ENCODE assay signal across 27 cellular contexts in genomic region chr22:39805117-39805516, GRCh38.
"Had no signal": no experiment of that assay in that cellular context is flagged by ENCODE, and none has a peak within 500 bp of the region (broad histone marks: within the 10 kb centered on the region; RNA-seq: fewer than 3 reads in every experiment).

No MANE protein-coding gene starts in this region.

- DNase-seq: stimulated activated CD4-positive, alpha-beta T cell treated with anti-CD3 and anti-CD28 coated beads, Interleukin-2, amount 100 ng/mL, for 48 hours; stimulated activated CD4-positive, alpha-beta T cell treated with anti-CD3 and anti-CD28 coated beads, Interleukin-4, amount 100 ng/mL, for 1 hour; stimulated activated CD4-positive, alpha-beta T cell treated with anti-CD3 and anti-CD28 coated beads, Interleukin-4, amount 100 ng/mL, for 24 hours; stimulated activated CD4-positive, alpha-beta T cell treated with anti-CD3 and anti-CD28 coated beads, Interleukin-4, amount 100 ng/mL, for 4 hours; stimulated activated CD8-positive, alpha-beta memory T cell treated with anti-CD3 and anti-CD28 coated beads, Interleukin-4, amount 100 ng/mL, for 48 hours; stimulated activated naive B cell treated with anti-CD40 and anti-IgM and Interleukin-4, amounts not matched to agents 10 μg/mL and 1 μg/mL and 100 μg/mL, for 72 hours; stimulated activated naive CD4-positive, alpha-beta T cell; stimulated activated naive CD4-positive, alpha-beta T cell treated with Interleukin-2 at 50 U/mL for 16 hours; stimulated activated naive CD8-positive, alpha-beta T cell treated with anti-CD3 and anti-CD28 coated beads, Interleukin-15, amount 100 ng/mL, for 72 hours; stimulated activated naive CD8-positive, alpha-beta T cell treated with anti-CD3 and anti-CD28 coated beads, Interleukin-15, Interleukin-2, amounts not matched to agents 100 U/mL and 50 U/mL, for 24 hours; stomach; substantia nigra; testis; thyroid gland; tibial artery; transverse colon; upper lobe of left lung; upper lobe of right lung; uterus had no signal

- H3K4me3 ChIP-seq: stomach, suprapubic skin, testis, thoracic aorta, thyroid gland, tibial artery, tibial nerve, transverse colon, upper lobe of left lung, upper lobe of right lung, uterus, vagina had no signal

- ATAC-seq: stimulated activated effector memory CD8-positive, alpha-beta T cell treated with anti-CD3 and anti-CD28 coated beads, Interleukin-12 subunit alpha, Interleukin-12 subunit beta, amount 100 ng/mL, for 72 hours; stimulated activated memory B cell treated with anti-CD40 and anti-IgM and Interleukin-4, amounts not matched to agents 10 μg/mL and 1 μg/mL and 100 μg/mL, for 72 hours; stimulated activated naive B cell treated with anti-CD40 and anti-IgM and Interleukin-4, amounts not matched to agents 10 μg/mL and 1 μg/mL and 100 μg/mL, for 72 hours; stimulated activated naive CD8-positive, alpha-beta T cell treated with anti-CD3 and anti-CD28 coated beads, Interleukin-15, amount 100 ng/mL, for 72 hours; stimulated activated naive CD8-positive, alpha-beta T cell treated with anti-CD3 and anti-CD28 coated beads, Interleukin-15, Interleukin-2, amounts not matched to agents 100 U/mL and 50 U/mL, for 24 hours; upper lobe of right lung had no signal

- H3K4me3 Mint-ChIP-seq: stimulated activated effector memory CD8-positive, alpha-beta T cell treated with anti-CD3 and anti-CD28 coated beads, Interleukin-12 subunit alpha, Interleukin-12 subunit beta, amount 100 ng/mL, for 72 hours; stimulated activated memory B cell treated with anti-CD40 and anti-IgM and Interleukin-4, amounts not matched to agents 10 μg/mL and 1 μg/mL and 100 μg/mL, for 72 hours; stimulated activated naive B cell treated with anti-CD40 and anti-IgM and Interleukin-4, amounts not matched to agents 10 μg/mL and 1 μg/mL and 100 μg/mL, for 72 hours; stimulated activated naive CD8-positive, alpha-beta T cell treated with anti-CD3 and anti-CD28 coated beads, Interleukin-15, amount 100 ng/mL, for 72 hours; stimulated activated naive CD8-positive, alpha-beta T cell treated with anti-CD3 and anti-CD28 coated beads, Interleukin-15, Interleukin-2, amounts not matched to agents 100 ng/mL and 50 ng/mL, for 24 hours; type B pancreatic cell had no signal

- H3K4me1 ChIP-seq: suprapubic skin, testis, thyroid gland, tibial artery, tibial nerve, upper lobe of left lung, upper lobe of right lung, uterus, vagina had no signal

- H3K36me3 ChIP-seq: stomach, suprapubic skin, thoracic aorta, thyroid gland, tibial artery, tibial nerve, transverse colon, upper lobe of left lung, upper lobe of right lung, uterus, vagina had no signal

- H3K27ac ChIP-seq: stomach, suprapubic skin, testis, thoracic aorta, thyroid gland, tibial artery, tibial nerve, transverse colon, upper lobe of left lung, upper lobe of right lung, uterus, vagina had no signal

- H3K36me3 Mint-ChIP-seq: stimulated activated effector memory CD8-positive, alpha-beta T cell treated with anti-CD3 and anti-CD28 coated beads, Interleukin-12 subunit alpha, Interleukin-12 subunit beta, amount 100 ng/mL, for 72 hours; stimulated activated memory B cell treated with anti-CD40 and anti-IgM and Interleukin-4, amounts not matched to agents 10 μg/mL and 1 μg/mL and 100 μg/mL, for 72 hours; type B pancreatic cell had no signal

- H3K9me3 ChIP-seq: stomach, suprapubic skin, testis, thoracic aorta, thyroid gland, tibial artery, tibial nerve, transverse colon, upper lobe of left lung, upper lobe of right lung, uterus, vagina had no signal

- H3K27me3 ChIP-seq: testis, thyroid gland, tibial nerve, upper lobe of left lung, uterus, vagina had no signal

- H3K27ac Mint-ChIP-seq: stimulated activated effector memory CD8-positive, alpha-beta T cell treated with anti-CD3 and anti-CD28 coated beads, Interleukin-12 subunit alpha, Interleukin-12 subunit beta, amount 100 ng/mL, for 72 hours; stimulated activated memory B cell treated with anti-CD40 and anti-IgM and Interleukin-4, amounts not matched to agents 10 μg/mL and 1 μg/mL and 100 μg/mL, for 72 hours; stimulated activated naive B cell treated with anti-CD40 and anti-IgM and Interleukin-4, amounts not matched to agents 10 μg/mL and 1 μg/mL and 100 μg/mL, for 72 hours; stimulated activated naive CD8-positive, alpha-beta T cell treated with anti-CD3 and anti-CD28 coated beads, Interleukin-15, amount 100 ng/mL, for 72 hours; stimulated activated naive CD8-positive, alpha-beta T cell treated with anti-CD3 and anti-CD28 coated beads, Interleukin-15, Interleukin-2, amounts not matched to agents 100 ng/mL and 50 ng/mL, for 24 hours; type B pancreatic cell had no signal
